Comparison of ENCODE assay signal across 19 cellular contexts in genomic region chr13:23667750-23668149, GRCh38.
DNase-seq lines count a peak whose midpoint lies in the region; ATAC-seq, FAIRE-seq and TF ChIP-seq lines count a peak whose summit lies in the region.
"Had no signal": no experiment of that assay in that cellular context is flagged by ENCODE, and none has a peak within 500 bp of the region (broad histone marks: within the 10 kb centered on the region; RNA-seq: fewer than 3 reads in every experiment).

No MANE protein-coding gene starts in this region.

- H3K4me3 ChIP-seq in K562 (no peak overlapping the region), neural progenitor cell (no peak overlapping the region), Peyer's patch (no peak overlapping the region)
- H3K4me3 ChIP-seq: ascending aorta; BLaER1 treated with 17β-estradiol and CSF1 and Interleukin-3, amounts not matched to agents 10 nM and 100 nM; thoracic aorta had no signal

- H3K9me1 ChIP-seq in K562 (ENCODE audit: control insufficient read depth, insufficient read depth, low read length), result no peaks in the 10 kb centered on the region

- peaks cover 11% of the 10 kb centered on the region for H3K36me3 Mint-ChIP-seq in HFFc6 (ENCODE audit: low read depth)
- H3K36me3 Mint-ChIP-seq in neural progenitor cell, result peaks cover 25% of the 10 kb centered on the region
- H3K36me3 Mint-ChIP-seq in chondrocyte (ENCODE audit: low read depth), result no peaks in the 10 kb centered on the region
- H3K36me3 Mint-ChIP-seq: stimulated activated effector memory CD8-positive, alpha-beta T cell treated with anti-CD3 and anti-CD28 coated beads, Interleukin-12 subunit alpha, Interleukin-12 subunit beta, amount 100 ng/mL, for 72 hours had no signal

- intact Hi-C loops in K562 (cut with micrococcal nuclease), result no loop called here

- H3F3A ChIP-seq in neural progenitor cell (ENCODE audit: low read depth), result peaks cover 3% of the 10 kb centered on the region

- peak; percentile 21 for TF ChIP-seq CTCF in GM10248 (IDR thresholded peaks at IDR 0.05; ENCODE audit: control extremely low read depth, extremely low read depth, low read depth, missing control alignments)
- peak; percentile 37; the same call in 1 of the 2 replicates for TF ChIP-seq CTCF in HFFc6 (IDR thresholded peaks at IDR 0.05)
- peak; percentile 11 to 14 (median 12); a peak in 1 of 6 replicates for TF ChIP-seq CTCF in K562 (IDR thresholded peaks at IDR 0.05 in 2 of 3, conservative IDR thresholded peaks at IDR 0.05 in 1 of 3; ENCODE audit: insufficient read depth in 2 of 3, low read depth in 1 of 3, low read length in 3 of 3)
- TF ChIP-seq CTCF in neural progenitor cell (IDR thresholded peaks at IDR 0.05), result peak; percentile 37
- TF ChIP-seq CTCF in chondrocyte (IDR thresholded peaks at IDR 0.05), result no peak
- no peak for TF ChIP-seq CTCF in Peyer's patch (IDR thresholded peaks at IDR 0.05)

- POLR2A ChIA-PET in GM10248 (lab: Yijun Ruan, JAX) (no interaction called here), K562 (lab: Yijun Ruan, JAX) (no interaction called here)

- H3K9me3 ChIP-seq in K562 (replicated peaks; ENCODE audit: control insufficient read depth, insufficient read depth, low read depth, low read length) (no peaks in the 10 kb centered on the region), neural progenitor cell (ENCODE audit: low read depth) (no peaks in the 10 kb centered on the region), Peyer's patch (no peaks in the 10 kb centered on the region)
- H3K9me3 ChIP-seq: ascending aorta, thoracic aorta had no signal

- CTCF ChIA-PET in GM10248 (lab: Yijun Ruan, JAX) (interaction anchor here (0.9 to 2.2 kb wide), 10 partner anchors 9 to 177 kb away, joined by 3 to 7 read pairs (median 4); no protein-coding TSS in a partner anchor), K562 (lab: Yijun Ruan, JAX; ENCODE audit: low intra/inter-chr PET ratio) (no interaction called here)

- no peak for FAIRE-seq in K562 (lab: Jason Lieb, UNC)
- FAIRE-seq: D721Med, G401.6 had no signal

- H3K4me1 Mint-ChIP-seq in HFFc6 (ENCODE audit: low read depth), result peaks cover 29% of the 10 kb centered on the region
- H3K4me1 Mint-ChIP-seq in neural progenitor cell, result no peaks in the 10 kb centered on the region
- H3K4me1 Mint-ChIP-seq in chondrocyte (ENCODE audit: low read depth), result peaks cover 7% of the 10 kb centered on the region
- H3K4me1 Mint-ChIP-seq: stimulated activated effector memory CD8-positive, alpha-beta T cell treated with anti-CD3 and anti-CD28 coated beads, Interleukin-12 subunit alpha, Interleukin-12 subunit beta, amount 100 ng/mL, for 72 hours had no signal

- H3K27ac ChIP-seq in K562 (ENCODE audit: extremely low read depth, low read depth, low read length), result no peak overlapping the region
- H3K27ac ChIP-seq in neural progenitor cell, result no peak overlapping the region
- no peak overlapping the region for H3K27ac ChIP-seq in Peyer's patch
- H3K27ac ChIP-seq: ascending aorta; BLaER1 treated with 17β-estradiol and CSF1 and Interleukin-3, amounts not matched to agents 10 nM and 100 nM; thoracic aorta had no signal

- H3K27ac Mint-ChIP-seq in HFFc6, result no peak overlapping the region
- no peak overlapping the region for H3K27ac Mint-ChIP-seq in neural progenitor cell
- H3K27ac Mint-ChIP-seq in chondrocyte (ENCODE audit: unreplicated experiment), result no peak overlapping the region
- H3K27ac Mint-ChIP-seq: stimulated activated effector memory CD8-positive, alpha-beta T cell treated with anti-CD3 and anti-CD28 coated beads, Interleukin-12 subunit alpha, Interleukin-12 subunit beta, amount 100 ng/mL, for 72 hours had no signal

- H3K4me2 ChIP-seq in K562 (ENCODE audit: insufficient read depth, low read length), result no peak overlapping the region
- H3K4me2 ChIP-seq in neural progenitor cell, result no peak overlapping the region
- H3K4me2 ChIP-seq: BLaER1 treated with 17β-estradiol and CSF1 and Interleukin-3, amounts not matched to agents 10 nM and 100 nM had no signal

- BruUV-seq in K562 (replicated peaks; lab: Mats Ljungman, UMichigan), result no TSS peak

- H3K36me3 ChIP-seq in K562 (ENCODE audit: control insufficient read depth, insufficient read depth, low read length), result no peaks in the 10 kb centered on the region
- H3K36me3 ChIP-seq in neural progenitor cell, result no peaks in the 10 kb centered on the region
- H3K36me3 ChIP-seq in Peyer's patch, result no peaks in the 10 kb centered on the region
- H3K36me3 ChIP-seq: ascending aorta; BLaER1 treated with 17β-estradiol and CSF1 and Interleukin-3, amounts not matched to agents 10 nM and 100 nM; thoracic aorta had no signal

- DNase-seq in GM10248 (ENCODE audit: extremely low spot score) (no peak), HFFc6 (no peak), K562 (ENCODE audit: extremely low read depth in 1 of 4, low spot score in 3 of 4) (peak in 1 of 4 experiments; percentile 7), neural progenitor cell (ENCODE audit: low spot score) (peak; percentile 14), chondrocyte (ENCODE audit: low spot score) (no peak), Peyer's patch (no peak)
- DNase-seq in stimulated activated CD4-positive, alpha-beta T cell treated with anti-CD3 and anti-CD28 coated beads, Interleukin-15, amount 100 ng/mL, for 24 hours, result no peak
- DNase-seq: activated CD4-positive, alpha-beta T cell treated with anti-CD3 and anti-CD28 coated beads, Interleukin-2, amount 50 U/mL, for 4 hours; activated naive CD4-positive, alpha-beta T cell treated with Interleukin-2 at 50 U/mL for 16 hours; NCI-H1436; Right ventricle myocardium superior; T-helper 1 cell had no signal

- no peaks in the 10 kb centered on the region for H4K20me1 ChIP-seq in K562 (replicated peaks; ENCODE audit: control insufficient read depth, insufficient read depth, low read length)
- H4K20me1 ChIP-seq in neural progenitor cell (ENCODE audit: low read depth), result no peaks in the 10 kb centered on the region
- H4K20me1 ChIP-seq: BLaER1 treated with 17β-estradiol and CSF1 and Interleukin-3, amounts not matched to agents 10 nM and 100 nM had no signal

- H3K4me3 Mint-ChIP-seq in HFFc6, result no peak overlapping the region
- H3K4me3 Mint-ChIP-seq in neural progenitor cell, result no peak overlapping the region
- no peak overlapping the region for H3K4me3 Mint-ChIP-seq in chondrocyte (ENCODE audit: unreplicated experiment)
- H3K4me3 Mint-ChIP-seq: neural crest cell; stimulated activated effector memory CD8-positive, alpha-beta T cell treated with anti-CD3 and anti-CD28 coated beads, Interleukin-12 subunit alpha, Interleukin-12 subunit beta, amount 100 ng/mL, for 72 hours had no signal

- WGBS in K562 (ENCODE audit: insufficient coverage, low coverage, missing lambda C conversion rate), result 0% methylated on average over 6 of the region's 6 CpGs

- 0 out of 3 replicates have a peak, but pooled peaks have one; percentile 32 for ATAC-seq in K562
- ATAC-seq: stimulated activated effector memory CD8-positive, alpha-beta T cell treated with anti-CD3 and anti-CD28 coated beads, Interleukin-12 subunit alpha, Interleukin-12 subunit beta, amount 100 ng/mL, for 72 hours had no signal

- H3K9me3 Mint-ChIP-seq in HFFc6 (no peaks in the 10 kb centered on the region), neural progenitor cell (peaks cover 6% of the 10 kb centered on the region), chondrocyte (ENCODE audit: low read depth) (no peaks in the 10 kb centered on the region)
- H3K9me3 Mint-ChIP-seq: stimulated activated effector memory CD8-positive, alpha-beta T cell treated with anti-CD3 and anti-CD28 coated beads, Interleukin-12 subunit alpha, Interleukin-12 subunit beta, amount 100 ng/mL, for 72 hours had no signal

- H3K79me2 ChIP-seq in K562 (ENCODE audit: control insufficient read depth, insufficient read depth, low read length), result no peaks in the 10 kb centered on the region
- no peaks in the 10 kb centered on the region for H3K79me2 ChIP-seq in neural progenitor cell (ENCODE audit: low read depth)

- TF ChIP-seq POLR2A in K562 (conservative IDR thresholded peaks at IDR 0.05) (no peak), Peyer's patch (IDR thresholded peaks at IDR 0.05) (no peak)

- H3K27me3 Mint-ChIP-seq in HFFc6 (ENCODE audit: insufficient read depth), result peaks cover 1% of the 10 kb centered on the region; the same call in 1 of the 2 replicates
- no peaks in the 10 kb centered on the region for H3K27me3 Mint-ChIP-seq in neural progenitor cell (ENCODE audit: insufficient read depth, low read depth)
- no peaks in the 10 kb centered on the region for H3K27me3 Mint-ChIP-seq in chondrocyte (ENCODE audit: low read depth)

- in situ Hi-C loops in K562 (cut with MboI), result no loop called here

- H3K4me1 ChIP-seq in K562 (replicated peaks in 1 of 2; ENCODE audit: control insufficient read depth in 2 of 2, insufficient read depth in 2 of 2, low read length in 2 of 2) (no peaks in the 10 kb centered on the region), neural progenitor cell (peaks cover 6% of the 10 kb centered on the region), Peyer's patch (no peaks in the 10 kb centered on the region)
- H3K4me1 ChIP-seq: ascending aorta; BLaER1 treated with 17β-estradiol and CSF1 and Interleukin-3, amounts not matched to agents 10 nM and 100 nM had no signal

- no peak for TF ChIP-seq RAD21 in K562 (CRISPR knock-in tag; conservative IDR thresholded peaks at IDR 0.05 in 1 of 2, IDR thresholded peaks at IDR 0.05 in 1 of 2)

- no peak overlapping the region for H2AFZ ChIP-seq in K562 (ENCODE audit: low read depth, low read length)
- no peak overlapping the region for H2AFZ ChIP-seq in neural progenitor cell (replicated peaks)

- TF ChIP-seq EP300 in K562 (IDR thresholded peaks at IDR 0.05; ENCODE audit: low read length), result no peak

- H3K9ac ChIP-seq in K562 (ENCODE audit: insufficient read depth in 1 of 2, low read depth in 2 of 2, low read length in 2 of 2), result no peak overlapping the region
- H3K9ac ChIP-seq in neural progenitor cell, result no peak overlapping the region
- H3K9ac ChIP-seq: BLaER1 treated with 17β-estradiol and CSF1 and Interleukin-3, amounts not matched to agents 10 nM and 100 nM had no signal

- peaks cover 2 to 5% of the 10 kb centered on the region in 2 experiments; a peak in 2 of 5 replicates for H3K27me3 ChIP-seq in K562 (ENCODE audit: control insufficient read depth in 2 of 2, insufficient read depth in 2 of 2, low read length in 2 of 2)
- H3K27me3 ChIP-seq in neural progenitor cell, result no peaks in the 10 kb centered on the region
- H3K27me3 ChIP-seq in Peyer's patch, result no peaks in the 10 kb centered on the region
- H3K27me3 ChIP-seq: ascending aorta; BLaER1 treated with 17β-estradiol and CSF1 and Interleukin-3, amounts not matched to agents 10 nM and 100 nM had no signal

TF ChIP-seq in K562, 482 proteins besides CTCF, POLR2A, EP300 and RAD21 (continues in another document):
- TF ChIP-seq SMAD4 (CRISPR knock-in tag; conservative IDR thresholded peaks at IDR 0.05) (no peak), MCM7 (IDR thresholded peaks at IDR 0.05) (no peak), ZNF311 (CRISPR knock-in tag; IDR thresholded peaks at IDR 0.05) (no peak), POLR2G (IDR thresholded peaks at IDR 0.05; ENCODE audit: low read depth, low read length) (no peak), CHD2 (IDR thresholded peaks at IDR 0.05; ENCODE audit: low read depth, low read length) (no peak)

Comparison
In these comparisons a context has a peak if more than half of its experiments do, and no peak if none do; other contexts are left out.
1. CTCF ChIP-seq: peak in GM10248 (single experiment), HFFc6 (single experiment), K562 (3 of 3) and neural progenitor cell (single experiment); none in chondrocyte (single experiment) and Peyer's patch (0 of 6).